Comparison of ENCODE assay signal across 8 cellular contexts in the genomic region with DNA sequence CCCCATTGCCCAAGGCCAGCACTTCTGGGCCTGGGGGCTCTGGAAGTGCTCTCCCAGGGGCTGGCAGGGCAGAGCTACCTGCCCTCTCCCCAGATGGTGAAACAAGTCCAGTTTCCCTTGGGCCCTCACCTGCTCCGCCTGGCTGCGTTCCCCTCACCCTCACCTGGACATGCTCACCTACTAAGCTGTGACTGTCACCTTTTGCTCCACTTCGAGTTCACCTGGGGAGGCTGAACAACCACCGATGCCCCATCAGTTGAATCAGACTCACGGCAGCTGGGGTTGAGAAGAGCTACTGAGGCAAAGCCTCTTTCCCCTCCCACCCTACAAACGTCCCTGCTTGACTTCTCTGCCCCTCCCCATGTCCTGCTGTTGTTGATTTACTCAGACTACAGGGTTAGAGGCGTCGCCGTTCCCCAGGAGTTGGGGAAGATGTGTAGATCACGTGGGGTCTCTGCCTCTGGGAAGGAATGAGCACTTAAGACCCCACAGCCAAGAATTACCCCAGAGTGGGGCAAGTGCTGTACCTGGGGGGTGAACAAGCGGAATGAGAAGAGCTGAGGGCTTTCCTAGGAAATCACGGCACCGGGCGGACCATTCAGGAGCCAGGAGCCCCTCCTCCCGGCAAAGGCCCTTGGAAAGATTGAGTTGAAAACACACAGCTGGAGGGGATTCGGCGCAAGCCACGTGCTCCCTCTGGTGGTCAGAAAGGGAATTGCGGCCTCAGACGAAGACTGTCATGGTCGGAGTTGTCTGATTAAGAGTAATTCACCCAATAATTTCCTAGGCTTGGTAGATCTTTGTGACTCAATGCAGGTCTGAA. TPM values are rescaled to one million over a fixed set of nuclear protein-coding genes. Genes with fewer than 3 reads are reported as not detected.
A peak's percentile ranks its signal among the peaks of the same experiment; 100 is the strongest.
DNase-seq lines count a peak whose midpoint lies in the region; ATAC-seq and TF ChIP-seq lines count a peak whose summit lies in the region.

No MANE protein-coding gene starts in this region.

- CTCF ChIA-PET in AG04449 (lab: Yijun Ruan, JAX), result interaction anchor here (0.7 to 11.7 kb wide), 27 partner anchors 9 to 579 kb away, joined by 3 to 316 read pairs (median 8); no protein-coding TSS in a partner anchor
- CTCF ChIA-PET in activated naive CD4-positive, alpha-beta T cell treated with anti-CD3 and anti-CD28 coated beads, Interleukin-2, amount 10 ng/mL, durations not matched to agents 7 days and 5 days (lab: Charles Lee), result interaction anchor here (0.8 to 11.5 kb wide), 15 partner anchors 9 to 397 kb away, joined by 3 to 270 read pairs (median 6); a partner anchor contains a TSS

- peak; percentile 94 for TF ChIP-seq CTCF in AG04449 (IDR thresholded peaks at IDR 0.05; ENCODE audit: insufficient read depth, low read length, missing control alignments)
- TF ChIP-seq CTCF in ovary (IDR thresholded peaks at IDR 0.05), result peak; percentile 90 to 98 (median 96)
- TF ChIP-seq CTCF in thyroid gland (IDR thresholded peaks at IDR 0.05), result peak; percentile 97 to 100 (median 99)

- peaks cover 54% of the 10 kb centered on the region for H3K4me1 Mint-ChIP-seq in activated naive CD4-positive, alpha-beta T cell treated with anti-CD3 and anti-CD28 coated beads, Interleukin-2, amount 10 ng/mL, durations not matched to agents 7 days and 5 days

- TF ChIP-seq EP300 in ovary (IDR thresholded peaks at IDR 0.05), result no peak

- H3K9me3 ChIP-seq in ovary (no peaks in the 10 kb centered on the region), thyroid gland (no peaks in the 10 kb centered on the region)

- ATAC-seq in GM18867 (IDR thresholded peaks at IDR 0.05; ENCODE audit: unreplicated experiment), result peak; percentile 28

- WGBS in ovary, 3 donors, result 19 to 20% (median 19%) methylated on average over 21 of the region's 21 CpGs
- 19 to 21% methylated on average over 16 to 19 of the region's 21 CpGs for WGBS in thyroid gland, 2 donors

- TF ChIP-seq POLR2A in ovary (IDR thresholded peaks at IDR 0.05) (no peak), thyroid gland (IDR thresholded peaks at IDR 0.05) (no peak)

- no peaks in the 10 kb centered on the region for H3K36me3 ChIP-seq in ovary
- H3K36me3 ChIP-seq in thyroid gland, result no peaks in the 10 kb centered on the region

- in situ Hi-C loops in SK-MEL-5 (cut with HindIII; ENCODE audit: low pct_unique_long_range_greater_than_20kb, low sequenced_read_pairs), result loop anchor here (25.0 kb wide), 1 partner anchor 120 kb away; a partner anchor contains a TSS

- no peaks in the 10 kb centered on the region for H3K36me3 Mint-ChIP-seq in activated naive CD4-positive, alpha-beta T cell treated with anti-CD3 and anti-CD28 coated beads, Interleukin-2, amount 10 ng/mL, durations not matched to agents 7 days and 5 days

- peak overlapping the region; percentile 80 for H3K27ac Mint-ChIP-seq in activated naive CD4-positive, alpha-beta T cell treated with anti-CD3 and anti-CD28 coated beads, Interleukin-2, amount 10 ng/mL, durations not matched to agents 7 days and 5 days

- H3K27me3 ChIP-seq in ovary (no peaks in the 10 kb centered on the region), thyroid gland (no peaks in the 10 kb centered on the region)

- H3K4me1 ChIP-seq in ovary (ENCODE audit: insufficient read depth), result peaks cover 3% of the 10 kb centered on the region
- H3K4me1 ChIP-seq in thyroid gland, result peaks cover 32 to 75% of the 10 kb centered on the region in 2 donors

- DNase-seq in AG04449 (ENCODE audit: low read depth, low spot score), result no peak
- peak; percentile 64 for DNase-seq in LoVo (ENCODE audit: low spot score)
- peak; percentile 61 for DNase-seq in SK-MEL-5 (ENCODE audit: low read depth, low spot score)
- DNase-seq in activated naive CD4-positive, alpha-beta T cell treated with anti-CD3 and anti-CD28 coated beads, Interleukin-2, amount 10 ng/mL, durations not matched to agents 7 days and 5 days, result peak; percentile 88
- peak; percentile 54 for DNase-seq in glomerular endothelial cell (ENCODE audit: extremely low read depth, low read depth, low spot score)
- peak; percentile 80 to 91 (median 90) for DNase-seq in ovary
- DNase-seq in thyroid gland, result peak; percentile 87 to 88

- POLR2A ChIA-PET in AG04449 (lab: Yijun Ruan, JAX), result interaction anchor here (0.6 kb wide), 1 partner anchor 129 kb away, joined by 3 read pairs; no protein-coding TSS in a partner anchor

- H3K4me3 Mint-ChIP-seq in activated naive CD4-positive, alpha-beta T cell treated with anti-CD3 and anti-CD28 coated beads, Interleukin-2, amount 10 ng/mL, durations not matched to agents 7 days and 5 days, result no peak overlapping the region

- intact Hi-C loops in ovary (cut with DNase I) (loop anchor here in 3 of 4 donors (5.0 kb wide), 3 partner anchors 130 to 390 kb away; no protein-coding TSS in a partner anchor), thyroid gland (cut with DNase I) (loop anchor here (5.0 kb wide), 1 partner anchor 390 kb away; no protein-coding TSS in a partner anchor)

- H3K27me3 Mint-ChIP-seq in activated naive CD4-positive, alpha-beta T cell treated with anti-CD3 and anti-CD28 coated beads, Interleukin-2, amount 10 ng/mL, durations not matched to agents 7 days and 5 days, result peaks cover 4% of the 10 kb centered on the region

- H3K9me3 Mint-ChIP-seq in activated naive CD4-positive, alpha-beta T cell treated with anti-CD3 and anti-CD28 coated beads, Interleukin-2, amount 10 ng/mL, durations not matched to agents 7 days and 5 days, result no peaks in the 10 kb centered on the region

- H3K4me3 ChIP-seq in AG04449 (ENCODE audit: low read depth, low read length) (no peak overlapping the region), ovary (no peak overlapping the region), thyroid gland (replicated peaks in 1 of 3) (peak overlapping the region in 1 of 3 donors; percentile 1)

- no peak overlapping the region for H3K27ac ChIP-seq in ovary
- H3K27ac ChIP-seq in thyroid gland, result peak overlapping the region; percentile 24 to 89 (median 79)

RNA-seq across cellular contexts. Expression of a gene that starts 7.1 kb away (rescaled TPM):
- total RNA-seq in SK-MEL-5 (2014; rRNA removed; shearing (Covaris generic)), result not detected in 2 replicates
- polyA plus RNA-seq in SK-MEL-5 (2015; cell fraction: cytosol; rRNA removed), result not detected in 2 replicates
- polyA plus RNA-seq in SK-MEL-5 (2015; cell fraction: nucleus; rRNA removed), result not detected in 2 replicates
- total RNA-seq in glomerular endothelial cell (3.4 and 89.7 TPM in 2 replicates), ovary (10 to 100 TPM in 5 of 7 donors, 1 to 10 TPM in 2; 3.2 to 23.1 (median 14.7) TPM), thyroid gland (1 to 10 TPM in 3 of 4 donors, under 1 TPM in 1; 0.42 to 2.8 (median 1.5) TPM)
- 1 to 10 TPM; 1.7 to 5.0 TPM for polyA plus RNA-seq in ovary

RNA-seq across cellular contexts. Expression of a gene that starts 20.4 kb away (rescaled TPM):
- total RNA-seq in SK-MEL-5 (2014; rRNA removed; shearing (Covaris generic)), result not detected in 2 replicates
- not detected in 2 replicates for polyA plus RNA-seq in SK-MEL-5 (2015; cell fraction: cytosol; rRNA removed)
- not detected in 2 replicates for polyA plus RNA-seq in SK-MEL-5 (2015; cell fraction: nucleus; rRNA removed)
- 0.05 TPM in 1 of 2 replicates, not detected in the other for total RNA-seq in glomerular endothelial cell
- total RNA-seq in ovary, result 10 to 100 TPM in 5 of 7 donors, 1 to 10 TPM in 2; 2.3 to 16.5 (median 12.7) TPM
- polyA plus RNA-seq in ovary, result 1 to 10 TPM in 1 of 2 donors, under 1 TPM in 1; 0.77 to 2.2 TPM
- 1 to 10 TPM in 2 of 4 donors, under 1 TPM in 2; 0.54 to 1.8 (median 0.99) TPM for total RNA-seq in thyroid gland

RNA-seq across cellular contexts. Expression of a gene that starts 59.0 kb away (rescaled TPM):
- 5.4 and 6.4 TPM in 2 replicates for total RNA-seq in SK-MEL-5 (2014; rRNA removed; shearing (Covaris generic))
- polyA plus RNA-seq in SK-MEL-5 (2015; cell fraction: cytosol; rRNA removed), result 4.0 TPM in 2 replicates
- polyA plus RNA-seq in SK-MEL-5 (2015; cell fraction: nucleus; rRNA removed), result 2.0 and 7.1 TPM in 2 replicates
- total RNA-seq in glomerular endothelial cell (16.4 and 20.0 TPM in 2 replicates), ovary (100 to 1,000 TPM; 119 to 322 (median 264) TPM), thyroid gland (100 to 1,000 TPM in 2 of 4 donors, 10 to 100 TPM in 2; 34.2 to 143 (median 88.6) TPM)
- polyA plus RNA-seq in ovary, result 100 to 1,000 TPM; 256 to 445 TPM

Comparison
In these comparisons a context has a peak if more than half of its experiments do, and no peak if none do; other contexts are left out.
1. H3K27ac ChIP-seq: peak in thyroid gland (3 of 3); none in ovary (0 of 2).
2. Peak in every context shown above with its lines, with median percentiles within 50 percentile points of each other: CTCF ChIP-seq.